ENCODE assay signal across 1 cellular context in the genomic region with DNA sequence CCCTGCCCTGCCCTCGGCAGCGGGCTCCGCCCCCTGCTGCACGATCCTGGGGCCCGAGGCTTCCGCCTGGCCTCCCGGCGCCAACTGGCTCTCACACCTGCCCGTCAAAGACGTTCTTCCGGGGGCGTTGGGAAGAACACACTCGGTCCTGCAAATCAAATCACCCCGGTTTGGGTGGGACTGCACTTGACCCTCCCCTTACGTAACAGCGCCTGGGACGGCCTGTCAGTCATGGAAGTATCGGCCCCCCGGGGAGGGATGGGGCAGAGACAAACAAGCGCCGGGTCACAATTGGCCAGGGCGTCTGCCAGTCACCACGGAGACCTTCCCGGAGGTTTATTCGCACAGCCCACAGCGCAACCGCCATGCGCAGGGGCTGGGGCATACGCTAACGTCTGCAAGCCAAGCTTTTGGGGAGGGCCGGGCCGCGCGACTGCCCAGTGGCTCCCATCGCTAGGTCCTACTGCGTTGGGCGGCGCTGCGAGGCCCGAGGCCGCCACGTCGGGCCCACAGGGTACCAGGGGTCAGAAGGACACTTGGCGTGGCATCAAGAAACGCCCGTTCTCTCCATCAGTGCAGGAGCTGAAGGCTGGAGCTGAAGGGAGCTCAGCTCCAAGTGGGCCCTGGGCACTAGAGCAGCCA.
TF ChIP-seq lines count a peak whose summit lies in the region.

No MANE protein-coding gene starts in this region.

TF ChIP-seq in HepG2, 621 proteins besides CTCF, POLR2A, EP300 and RAD21 (continued from another document and continues in another):
- TF ChIP-seq, protein P1, sequence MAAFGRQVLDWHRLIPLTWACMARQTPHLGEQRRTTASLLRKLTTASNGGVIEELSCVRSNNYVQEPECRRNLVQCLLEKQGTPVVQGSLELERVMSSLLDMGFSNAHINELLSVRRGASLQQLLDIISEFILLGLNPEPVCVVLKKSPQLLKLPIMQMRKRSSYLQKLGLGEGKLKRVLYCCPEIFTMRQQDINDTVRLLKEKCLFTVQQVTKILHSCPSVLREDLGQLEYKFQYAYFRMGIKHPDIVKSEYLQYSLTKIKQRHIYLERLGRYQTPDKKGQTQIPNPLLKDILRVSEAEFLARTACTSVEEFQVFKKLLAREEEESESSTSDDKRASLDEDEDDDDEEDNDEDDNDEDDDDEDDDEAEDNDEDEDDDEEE (CRISPR knock-in tag; IDR thresholded peaks at IDR 0.05) = no peak
- TF ChIP-seq, protein P2, sequence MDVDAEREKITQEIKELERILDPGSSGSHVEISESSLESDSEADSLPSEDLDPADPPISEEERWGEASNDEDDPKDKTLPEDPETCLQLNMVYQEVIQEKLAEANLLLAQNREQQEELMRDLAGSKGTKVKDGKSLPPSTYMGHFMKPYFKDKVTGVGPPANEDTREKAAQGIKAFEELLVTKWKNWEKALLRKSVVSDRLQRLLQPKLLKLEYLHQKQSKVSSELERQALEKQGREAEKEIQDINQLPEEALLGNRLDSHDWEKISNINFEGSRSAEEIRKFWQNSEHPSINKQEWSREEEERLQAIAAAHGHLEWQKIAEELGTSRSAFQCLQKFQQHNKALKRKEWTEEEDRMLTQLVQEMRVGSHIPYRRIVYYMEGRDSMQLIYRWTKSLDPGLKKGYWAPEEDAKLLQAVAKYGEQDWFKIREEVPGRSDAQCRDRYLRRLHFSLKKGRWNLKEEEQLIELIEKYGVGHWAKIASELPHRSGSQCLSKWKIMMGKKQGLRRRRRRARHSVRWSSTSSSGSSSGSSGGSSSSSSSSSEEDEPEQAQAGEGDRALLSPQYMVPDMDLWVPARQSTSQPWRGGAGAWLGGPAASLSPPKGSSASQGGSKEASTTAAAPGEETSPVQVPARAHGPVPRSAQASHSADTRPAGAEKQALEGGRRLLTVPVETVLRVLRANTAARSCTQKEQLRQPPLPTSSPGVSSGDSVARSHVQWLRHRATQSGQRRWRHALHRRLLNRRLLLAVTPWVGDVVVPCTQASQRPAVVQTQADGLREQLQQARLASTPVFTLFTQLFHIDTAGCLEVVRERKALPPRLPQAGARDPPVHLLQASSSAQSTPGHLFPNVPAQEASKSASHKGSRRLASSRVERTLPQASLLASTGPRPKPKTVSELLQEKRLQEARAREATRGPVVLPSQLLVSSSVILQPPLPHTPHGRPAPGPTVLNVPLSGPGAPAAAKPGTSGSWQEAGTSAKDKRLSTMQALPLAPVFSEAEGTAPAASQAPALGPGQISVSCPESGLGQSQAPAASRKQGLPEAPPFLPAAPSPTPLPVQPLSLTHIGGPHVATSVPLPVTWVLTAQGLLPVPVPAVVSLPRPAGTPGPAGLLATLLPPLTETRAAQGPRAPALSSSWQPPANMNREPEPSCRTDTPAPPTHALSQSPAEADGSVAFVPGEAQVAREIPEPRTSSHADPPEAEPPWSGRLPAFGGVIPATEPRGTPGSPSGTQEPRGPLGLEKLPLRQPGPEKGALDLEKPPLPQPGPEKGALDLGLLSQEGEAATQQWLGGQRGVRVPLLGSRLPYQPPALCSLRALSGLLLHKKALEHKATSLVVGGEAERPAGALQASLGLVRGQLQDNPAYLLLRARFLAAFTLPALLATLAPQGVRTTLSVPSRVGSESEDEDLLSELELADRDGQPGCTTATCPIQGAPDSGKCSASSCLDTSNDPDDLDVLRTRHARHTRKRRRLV (CRISPR knock-in tag; IDR thresholded peaks at IDR 0.05) = peak; percentile 74; the same call in 1 of the 2 replicates
- 0 out of 2 replicates have a peak, but pooled peaks have one; percentile 29 for TF ChIP-seq NFKBIZ (CRISPR knock-in tag; IDR thresholded peaks at IDR 0.05)
- peak; percentile 25; the same call in 1 of the 2 replicates for TF ChIP-seq MTA1 (CRISPR knock-in tag; IDR thresholded peaks at IDR 0.05; ENCODE audit: borderline replicate concordance)
- TF ChIP-seq ZNF780A (CRISPR knock-in tag; IDR thresholded peaks at IDR 0.05) = no peak
- TF ChIP-seq ZKSCAN5 (CRISPR knock-in tag; IDR thresholded peaks at IDR 0.05) = no peak
- TF ChIP-seq, protein P3, sequence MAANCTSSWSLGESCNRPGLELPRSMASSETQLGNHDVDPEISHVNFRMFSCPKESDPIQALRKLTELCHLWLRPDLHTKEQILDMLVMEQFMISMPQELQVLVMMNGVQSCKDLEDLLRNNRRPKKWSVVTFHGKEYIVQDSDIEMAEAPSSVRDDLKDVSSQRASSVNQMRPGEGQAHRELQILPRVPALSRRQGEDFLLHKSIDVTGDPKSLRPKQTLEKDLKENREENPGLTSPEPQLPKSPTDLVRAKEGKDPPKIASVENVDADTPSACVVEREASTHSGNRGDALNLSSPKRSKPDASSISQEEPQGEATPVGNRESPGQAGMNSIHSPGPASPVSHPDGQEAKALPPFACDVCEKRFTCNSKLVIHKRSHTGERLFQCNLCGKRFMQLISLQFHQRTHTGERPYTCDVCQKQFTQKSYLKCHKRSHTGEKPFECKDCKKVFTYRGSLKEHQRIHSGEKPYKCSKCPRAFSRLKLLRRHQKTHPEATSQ (CRISPR knock-in tag; IDR thresholded peaks at IDR 0.05; ENCODE audit: borderline replicate concordance) = no peak
- no peak for TF ChIP-seq ZNF282 (IDR thresholded peaks at IDR 0.05; ENCODE audit: partially characterized antibody)
- no peak; the same call in 1 of the 2 replicates for TF ChIP-seq SMC3 (IDR thresholded peaks at IDR 0.05; ENCODE audit: low read length)
- TF ChIP-seq, protein P4, sequence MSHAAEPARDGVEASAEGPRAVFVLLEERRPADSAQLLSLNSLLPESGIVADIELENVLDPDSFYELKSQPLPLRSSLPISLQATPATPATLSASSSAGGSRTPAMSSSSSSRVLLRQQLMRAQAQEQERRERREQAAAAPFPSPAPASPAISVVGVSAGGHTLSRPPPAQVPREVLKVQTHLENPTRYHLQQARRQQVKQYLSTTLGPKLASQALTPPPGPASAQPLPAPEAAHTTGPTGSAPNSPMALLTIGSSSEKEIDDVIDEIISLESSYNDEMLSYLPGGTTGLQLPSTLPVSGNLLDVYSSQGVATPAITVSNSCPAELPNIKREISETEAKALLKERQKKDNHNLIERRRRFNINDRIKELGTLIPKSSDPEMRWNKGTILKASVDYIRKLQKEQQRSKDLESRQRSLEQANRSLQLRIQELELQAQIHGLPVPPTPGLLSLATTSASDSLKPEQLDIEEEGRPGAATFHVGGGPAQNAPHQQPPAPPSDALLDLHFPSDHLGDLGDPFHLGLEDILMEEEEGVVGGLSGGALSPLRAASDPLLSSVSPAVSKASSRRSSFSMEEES (CRISPR knock-in tag; IDR thresholded peaks at IDR 0.05) = peak; percentile 74
- TF ChIP-seq ZNF674 (CRISPR knock-in tag; IDR thresholded peaks at IDR 0.05; ENCODE audit: low read depth) = no peak
- no peak for TF ChIP-seq TRIM24 (CRISPR knock-in tag; IDR thresholded peaks at IDR 0.05)
- TF ChIP-seq ZFP36L2 (CRISPR knock-in tag; IDR thresholded peaks at IDR 0.05) = no peak; the same call in 1 of the 2 replicates
- no peak for TF ChIP-seq ZNF296 (CRISPR knock-in tag; conservative IDR thresholded peaks at IDR 0.05)
- TF ChIP-seq, protein P5, sequence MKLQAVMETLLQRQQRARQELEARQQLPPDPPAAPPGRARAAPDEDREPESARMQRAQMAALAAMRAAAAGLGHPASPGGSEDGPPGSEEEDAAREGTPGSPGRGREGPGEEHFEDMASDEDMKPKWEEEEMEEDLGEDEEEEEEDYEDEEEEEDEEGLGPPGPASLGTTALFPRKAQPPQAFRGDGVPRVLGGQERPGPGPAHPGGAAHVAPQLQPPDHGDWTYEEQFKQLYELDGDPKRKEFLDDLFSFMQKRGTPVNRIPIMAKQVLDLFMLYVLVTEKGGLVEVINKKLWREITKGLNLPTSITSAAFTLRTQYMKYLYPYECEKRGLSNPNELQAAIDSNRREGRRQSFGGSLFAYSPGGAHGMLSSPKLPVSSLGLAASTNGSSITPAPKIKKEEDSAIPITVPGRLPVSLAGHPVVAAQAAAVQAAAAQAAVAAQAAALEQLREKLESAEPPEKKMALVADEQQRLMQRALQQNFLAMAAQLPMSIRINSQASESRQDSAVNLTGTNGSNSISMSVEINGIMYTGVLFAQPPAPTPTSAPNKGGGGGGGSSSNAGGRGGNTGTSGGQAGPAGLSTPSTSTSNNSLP (IDR thresholded peaks at IDR 0.05; ENCODE audit: low read depth, low read length) = peak; percentile 74; the same call in 1 of the 2 replicates
- no peak for TF ChIP-seq CHCHD3 (CRISPR knock-in tag; IDR thresholded peaks at IDR 0.05)
- no peak for TF ChIP-seq AGO2 (optimal IDR thresholded peaks at IDR 0.05; ENCODE audit: low read depth, low read length)
- TF ChIP-seq ZNF333 (CRISPR knock-in tag; IDR thresholded peaks at IDR 0.05; ENCODE audit: borderline replicate concordance) = no peak
- peak; percentile 87; the same call in 1 of the 2 replicates for TF ChIP-seq REL (CRISPR knock-in tag; conservative IDR thresholded peaks at IDR 0.05)
- TF ChIP-seq, protein P6, sequence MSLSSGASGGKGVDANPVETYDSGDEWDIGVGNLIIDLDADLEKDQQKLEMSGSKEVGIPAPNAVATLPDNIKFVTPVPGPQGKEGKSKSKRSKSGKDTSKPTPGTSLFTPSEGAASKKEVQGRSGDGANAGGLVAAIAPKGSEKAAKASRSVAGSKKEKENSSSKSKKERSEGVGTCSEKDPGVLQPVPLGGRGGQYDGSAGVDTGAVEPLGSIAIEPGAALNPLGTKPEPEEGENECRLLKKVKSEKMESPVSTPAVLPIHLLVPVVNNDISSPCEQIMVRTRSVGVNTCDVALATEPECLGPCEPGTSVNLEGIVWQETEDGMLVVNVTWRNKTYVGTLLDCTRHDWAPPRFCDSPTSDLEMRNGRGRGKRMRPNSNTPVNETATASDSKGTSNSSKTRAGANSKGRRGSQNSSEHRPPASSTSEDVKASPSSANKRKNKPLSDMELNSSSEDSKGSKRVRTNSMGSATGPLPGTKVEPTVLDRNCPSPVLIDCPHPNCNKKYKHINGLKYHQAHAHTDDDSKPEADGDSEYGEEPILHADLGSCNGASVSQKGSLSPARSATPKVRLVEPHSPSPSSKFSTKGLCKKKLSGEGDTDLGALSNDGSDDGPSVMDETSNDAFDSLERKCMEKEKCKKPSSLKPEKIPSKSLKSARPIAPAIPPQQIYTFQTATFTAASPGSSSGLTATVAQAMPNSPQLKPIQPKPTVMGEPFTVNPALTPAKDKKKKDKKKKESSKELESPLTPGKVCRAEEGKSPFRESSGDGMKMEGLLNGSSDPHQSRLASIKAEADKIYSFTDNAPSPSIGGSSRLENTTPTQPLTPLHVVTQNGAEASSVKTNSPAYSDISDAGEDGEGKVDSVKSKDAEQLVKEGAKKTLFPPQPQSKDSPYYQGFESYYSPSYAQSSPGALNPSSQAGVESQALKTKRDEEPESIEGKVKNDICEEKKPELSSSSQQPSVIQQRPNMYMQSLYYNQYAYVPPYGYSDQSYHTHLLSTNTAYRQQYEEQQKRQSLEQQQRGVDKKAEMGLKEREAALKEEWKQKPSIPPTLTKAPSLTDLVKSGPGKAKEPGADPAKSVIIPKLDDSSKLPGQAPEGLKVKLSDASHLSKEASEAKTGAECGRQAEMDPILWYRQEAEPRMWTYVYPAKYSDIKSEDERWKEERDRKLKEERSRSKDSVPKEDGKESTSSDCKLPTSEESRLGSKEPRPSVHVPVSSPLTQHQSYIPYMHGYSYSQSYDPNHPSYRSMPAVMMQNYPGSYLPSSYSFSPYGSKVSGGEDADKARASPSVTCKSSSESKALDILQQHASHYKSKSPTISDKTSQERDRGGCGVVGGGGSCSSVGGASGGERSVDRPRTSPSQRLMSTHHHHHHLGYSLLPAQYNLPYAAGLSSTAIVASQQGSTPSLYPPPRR (CRISPR knock-in tag; IDR thresholded peaks at IDR 0.05; ENCODE audit: borderline replicate concordance) = no peak
- peak; percentile 83 for TF ChIP-seq MIXL1 (CRISPR knock-in tag; IDR thresholded peaks at IDR 0.05)
- TF ChIP-seq ZNF17 (CRISPR knock-in tag; IDR thresholded peaks at IDR 0.05) = no peak
- peak; percentile 73 for TF ChIP-seq ZNF138 (CRISPR knock-in tag; IDR thresholded peaks at IDR 0.05; ENCODE audit: low read depth)
- no peak for TF ChIP-seq ARNTL (CRISPR knock-in tag; IDR thresholded peaks at IDR 0.05)
- TF ChIP-seq, protein P7, sequence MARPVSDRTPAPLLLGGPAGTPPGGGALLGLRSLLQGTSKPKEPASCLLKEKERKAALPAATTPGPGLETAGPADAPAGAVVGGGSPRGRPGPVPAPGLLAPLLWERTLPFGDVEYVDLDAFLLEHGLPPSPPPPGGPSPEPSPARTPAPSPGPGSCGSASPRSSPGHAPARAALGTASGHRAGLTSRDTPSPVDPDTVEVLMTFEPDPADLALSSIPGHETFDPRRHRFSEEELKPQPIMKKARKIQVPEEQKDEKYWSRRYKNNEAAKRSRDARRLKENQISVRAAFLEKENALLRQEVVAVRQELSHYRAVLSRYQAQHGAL (CRISPR knock-in tag; IDR thresholded peaks at IDR 0.05; ENCODE audit: not compliant biosample characterization) = peak; percentile 69
- peak; percentile 85 for TF ChIP-seq PITX1 (CRISPR knock-in tag; IDR thresholded peaks at IDR 0.05)
- TF ChIP-seq, protein P8, sequence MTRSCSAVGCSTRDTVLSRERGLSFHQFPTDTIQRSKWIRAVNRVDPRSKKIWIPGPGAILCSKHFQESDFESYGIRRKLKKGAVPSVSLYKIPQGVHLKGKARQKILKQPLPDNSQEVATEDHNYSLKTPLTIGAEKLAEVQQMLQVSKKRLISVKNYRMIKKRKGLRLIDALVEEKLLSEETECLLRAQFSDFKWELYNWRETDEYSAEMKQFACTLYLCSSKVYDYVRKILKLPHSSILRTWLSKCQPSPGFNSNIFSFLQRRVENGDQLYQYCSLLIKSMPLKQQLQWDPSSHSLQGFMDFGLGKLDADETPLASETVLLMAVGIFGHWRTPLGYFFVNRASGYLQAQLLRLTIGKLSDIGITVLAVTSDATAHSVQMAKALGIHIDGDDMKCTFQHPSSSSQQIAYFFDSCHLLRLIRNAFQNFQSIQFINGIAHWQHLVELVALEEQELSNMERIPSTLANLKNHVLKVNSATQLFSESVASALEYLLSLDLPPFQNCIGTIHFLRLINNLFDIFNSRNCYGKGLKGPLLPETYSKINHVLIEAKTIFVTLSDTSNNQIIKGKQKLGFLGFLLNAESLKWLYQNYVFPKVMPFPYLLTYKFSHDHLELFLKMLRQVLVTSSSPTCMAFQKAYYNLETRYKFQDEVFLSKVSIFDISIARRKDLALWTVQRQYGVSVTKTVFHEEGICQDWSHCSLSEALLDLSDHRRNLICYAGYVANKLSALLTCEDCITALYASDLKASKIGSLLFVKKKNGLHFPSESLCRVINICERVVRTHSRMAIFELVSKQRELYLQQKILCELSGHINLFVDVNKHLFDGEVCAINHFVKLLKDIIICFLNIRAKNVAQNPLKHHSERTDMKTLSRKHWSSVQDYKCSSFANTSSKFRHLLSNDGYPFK (CRISPR knock-in tag; IDR thresholded peaks at IDR 0.05; ENCODE audit: borderline replicate concordance) = peak; percentile 88; the same call in 1 of the 2 replicates
- TF ChIP-seq DR1 (CRISPR knock-in tag; IDR thresholded peaks at IDR 0.05) = peak; percentile 67
- TF ChIP-seq MIER2 (CRISPR knock-in tag; IDR thresholded peaks at IDR 0.05) = peak; percentile 67
- TF ChIP-seq, protein P9, sequence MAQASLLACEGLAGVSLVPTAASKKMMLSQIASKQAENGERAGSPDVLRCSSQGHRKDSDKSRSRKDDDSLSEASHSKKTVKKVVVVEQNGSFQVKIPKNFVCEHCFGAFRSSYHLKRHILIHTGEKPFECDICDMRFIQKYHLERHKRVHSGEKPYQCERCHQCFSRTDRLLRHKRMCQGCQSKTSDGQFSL (CRISPR knock-in tag; IDR thresholded peaks at IDR 0.05) = no peak
- peak; percentile 80 for TF ChIP-seq NKX3-1 (CRISPR knock-in tag; IDR thresholded peaks at IDR 0.05)
- no peak for TF ChIP-seq TEAD2 (CRISPR knock-in tag; IDR thresholded peaks at IDR 0.05)
- TF ChIP-seq CREB1 (IDR thresholded peaks at IDR 0.05) = peak; percentile 93
- peak; percentile 94 for TF ChIP-seq CREB1 (CRISPR knock-in tag; IDR thresholded peaks at IDR 0.05)
- TF ChIP-seq ZNF563 (CRISPR knock-in tag; IDR thresholded peaks at IDR 0.05) = no peak
- peak; percentile 86 for TF ChIP-seq ZNF772 (CRISPR knock-in tag; IDR thresholded peaks at IDR 0.05)
- peak; percentile 55; the same call in 1 of the 2 replicates for TF ChIP-seq JUN (CRISPR knock-in tag; IDR thresholded peaks at IDR 0.05)
